Comparison of ENCODE assay signal across 8 cellular contexts in the genomic region with DNA sequence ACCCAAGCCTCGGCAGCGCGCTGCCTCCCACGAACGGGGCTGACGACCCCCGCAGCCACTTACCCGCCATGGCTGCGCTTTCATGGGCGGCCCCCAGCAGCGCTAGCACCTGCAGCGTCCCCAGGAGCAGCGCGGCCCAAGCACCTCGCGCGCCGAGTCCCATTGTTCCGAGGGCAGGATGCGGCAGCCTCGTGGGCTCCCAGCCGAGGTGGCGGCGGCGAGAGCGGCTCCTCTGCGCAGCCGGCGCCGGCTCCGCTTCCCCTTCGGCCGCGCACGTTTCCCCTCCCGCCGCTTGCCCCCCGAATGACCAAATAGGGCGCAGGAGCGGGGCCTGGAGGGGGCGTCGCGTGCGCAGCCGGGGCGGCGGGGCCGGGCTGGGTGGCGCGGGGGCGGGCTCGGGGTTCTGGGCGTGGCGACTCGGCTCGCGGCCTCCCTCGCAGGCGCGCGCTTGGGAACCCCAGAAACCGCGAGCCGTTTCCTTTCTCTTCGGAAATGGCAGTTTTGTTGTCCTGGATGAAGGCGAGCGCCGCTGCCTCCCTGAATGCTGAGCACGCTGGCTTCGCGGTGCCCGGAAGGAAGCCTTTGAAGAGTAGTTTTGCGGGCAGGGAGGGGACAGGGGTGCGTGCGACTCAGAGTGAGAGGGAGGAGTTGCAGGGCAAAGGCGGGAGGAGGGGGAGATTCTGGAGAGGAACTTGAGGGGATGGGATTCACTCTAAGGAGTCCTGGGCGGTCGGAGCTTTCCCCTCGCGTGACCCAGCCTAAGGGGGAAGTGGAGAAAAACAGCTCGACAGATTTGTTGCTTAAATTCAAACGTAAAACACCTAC. TPM values are rescaled to one million over a fixed set of nuclear protein-coding genes. Genes with fewer than 3 reads are reported as not detected.
DNase-seq lines count a peak whose midpoint lies in the region; ATAC-seq and TF ChIP-seq lines count a peak whose summit lies in the region.

A gene with protein sequence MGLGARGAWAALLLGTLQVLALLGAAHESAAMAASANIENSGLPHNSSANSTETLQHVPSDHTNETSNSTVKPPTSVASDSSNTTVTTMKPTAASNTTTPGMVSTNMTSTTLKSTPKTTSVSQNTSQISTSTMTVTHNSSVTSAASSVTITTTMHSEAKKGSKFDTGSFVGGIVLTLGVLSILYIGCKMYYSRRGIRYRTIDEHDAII (minus strand): TSS at position 305 of the 825 bp plus-strand sequence. CDS start 142 bp downstream, at position 163.

- H3K27ac ChIP-seq in CD4-positive, alpha-beta memory T cell (ENCODE audit: low read depth, low read length), result peak within 1 kb of the TSS; percentile 86

- H3K36me3 Mint-ChIP-seq in CD4-positive, alpha-beta memory T cell, result peaks cover 8 to 33% of the 10 kb centered on the region in 2 donors
- peaks cover under 1% of the 10 kb centered on the region for H3K36me3 Mint-ChIP-seq in endothelial cell (ENCODE audit: low read depth, unreplicated experiment)

- ATAC-seq in GM19395 (IDR thresholded peaks at IDR 0.05; ENCODE audit: unreplicated experiment) (peak; percentile 59), HG03558 (IDR thresholded peaks at IDR 0.05; ENCODE audit: extremely low read depth, unreplicated experiment) (peak; percentile 26)

- H3K27me3 Mint-ChIP-seq in CD4-positive, alpha-beta memory T cell, result no peaks in the 10 kb centered on the region
- peaks cover 7% of the 10 kb centered on the region for H3K27me3 Mint-ChIP-seq in endothelial cell (ENCODE audit: unreplicated experiment)

- H3K27ac Mint-ChIP-seq in CD4-positive, alpha-beta memory T cell, result peak within 1 kb of the TSS; percentile 96 to 98 (median 98)
- peak within 1 kb of the TSS; percentile 95 for H3K27ac Mint-ChIP-seq in endothelial cell (ENCODE audit: unreplicated experiment)

- peak within 1 kb of the TSS; percentile 83 to 94 for H3K4me3 ChIP-seq in CD4-positive, alpha-beta memory T cell (ENCODE audit: low read length in 2 of 2)

- H3K36me3 ChIP-seq in CD4-positive, alpha-beta memory T cell (ENCODE audit: insufficient read depth, low read length), result no peaks in the 10 kb centered on the region

- POLR2A ChIA-PET in CD4-positive, alpha-beta memory T cell (lab: Charles Lee; ENCODE audit: partially characterized antibody), result interaction anchor here (0.6 to 4.7 kb wide), 47 partner anchors 10 to 530 kb away, joined by 3 to 44 read pairs (median 5); a partner anchor contains a TSS

- DNase-seq in CD4-positive, alpha-beta memory T cell, result peak; percentile 89 to 95 (median 91)
- DNase-seq in NOMO-1 treated with dmso at 0.1 percent for 144 hours (lab: John Stamatoyannopoulos, UW; ENCODE audit: unreplicated experiment), result peak; percentile 93
- peak; percentile 89 for DNase-seq in activated CD8-positive, alpha-beta memory T cell treated with anti-CD3 and anti-CD28 coated beads, Interleukin-2, amount 50 U/mL, for 4 hours
- peak; percentile 74 for DNase-seq in endothelial cell (ENCODE audit: low spot score)
- DNase-seq in midbrain (lab: John Stamatoyannopoulos, UW), result peak; percentile 67
- DNase-seq in stimulated activated CD8-positive, alpha-beta memory T cell treated with anti-CD3 and anti-CD28 coated beads, Interleukin-2, amount 100 ng/mL, for 48 hours (ENCODE audit: low read depth in 2 of 2), result peak; percentile 86 to 88

- H3K4me1 Mint-ChIP-seq in CD4-positive, alpha-beta memory T cell, result peaks cover 56 to 93% (median 73%) of the 10 kb centered on the region in 4 donors
- H3K4me1 Mint-ChIP-seq in endothelial cell (ENCODE audit: unreplicated experiment), result peaks cover 25% of the 10 kb centered on the region

- H3K9me3 ChIP-seq in CD4-positive, alpha-beta memory T cell (ENCODE audit: control insufficient read depth in 1 of 2, low read length in 2 of 2), result no peaks in the 10 kb centered on the region

- no peaks in the 10 kb centered on the region for H3K27me3 ChIP-seq in CD4-positive, alpha-beta memory T cell (ENCODE audit: insufficient read depth, low read length)

- TF ChIP-seq CTCF in endothelial cell (IDR thresholded peaks at IDR 0.05; ENCODE audit: unreplicated experiment), result no peak

- peak within 1 kb of the TSS; percentile 89 to 99 (median 98) for H3K4me3 Mint-ChIP-seq in CD4-positive, alpha-beta memory T cell
- H3K4me3 Mint-ChIP-seq in endothelial cell (ENCODE audit: unreplicated experiment), result peak within 1 kb of the TSS; percentile 97

- H3K4me1 ChIP-seq in CD4-positive, alpha-beta memory T cell (ENCODE audit: insufficient read depth, low read length), result peaks cover 65% of the 10 kb centered on the region

- CTCF ChIA-PET in CD4-positive, alpha-beta memory T cell (lab: Charles Lee; ENCODE audit: partially characterized antibody), result interaction anchor here (0.7 to 7.3 kb wide), 31 partner anchors 9 to 165 kb away, joined by 3 to 99 read pairs (median 5); no protein-coding TSS in a partner anchor

- intact Hi-C loops in CD4-positive, alpha-beta memory T cell (cut with micrococcal nuclease), result loop anchor here (1.0 to 10.0 kb wide), 8 partner anchors 13 to 538 kb away; a partner anchor contains a TSS

- H3K9me3 Mint-ChIP-seq in CD4-positive, alpha-beta memory T cell, result no peaks in the 10 kb centered on the region
- H3K9me3 Mint-ChIP-seq in endothelial cell (ENCODE audit: unreplicated experiment), result no peaks in the 10 kb centered on the region

RNA-seq across cellular contexts. Expression of the gene that starts here (rescaled TPM):
- total RNA-seq in CD4-positive, alpha-beta memory T cell, result 100 to 1,000 TPM; 383 to 397 TPM
- polyA plus RNA-seq in CD4-positive, alpha-beta memory T cell, result 100 to 1,000 TPM; 752 to 839 TPM
- total RNA-seq in endothelial cell (ENCODE audit: unreplicated experiment), result 142 TPM

Comparison
In these comparisons a context has a peak if more than half of its experiments do, and no peak if none do; other contexts are left out.
1. Peak in every context shown above with its lines: DNase-seq, ATAC-seq, H3K4me3 ChIP-seq and H3K27ac ChIP-seq.